ENCODE assay signal across 8 cellular contexts in the genomic region with DNA sequence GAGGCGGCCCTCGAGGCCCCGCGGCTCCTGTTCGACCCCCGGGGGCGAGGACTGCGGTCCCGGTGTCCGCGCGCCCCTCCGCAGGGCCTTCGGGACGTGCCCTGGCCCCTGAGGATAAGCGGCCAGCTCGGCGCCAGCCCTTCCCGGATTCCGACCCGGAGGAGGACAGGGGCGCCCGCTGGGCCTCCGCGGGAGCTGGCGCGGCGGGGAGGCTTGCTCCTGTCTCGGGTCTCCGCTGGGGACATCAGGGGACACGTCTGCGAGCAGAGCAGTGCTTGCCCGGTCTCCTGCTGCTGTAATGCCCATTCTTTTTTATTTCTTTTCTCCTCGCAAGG. TPM values are rescaled to one million over a fixed set of nuclear protein-coding genes. Genes with fewer than 3 reads are reported as not detected.
DNase-seq lines count a peak whose midpoint lies in the region; ATAC-seq and TF ChIP-seq lines count a peak whose summit lies in the region.

No MANE protein-coding gene starts in this region.

- no peak for TF ChIP-seq EP300 in SK-N-SH (IDR thresholded peaks at IDR 0.05; ENCODE audit: borderline replicate concordance in 1 of 2, low read depth in 1 of 2, low read length in 1 of 2)

- H3K4me3 Mint-ChIP-seq in MCF 10A (ENCODE audit: unreplicated experiment), result peak overlapping the region; percentile 80

- no peaks in the 10 kb centered on the region for H3K36me3 ChIP-seq in SK-N-SH (replicated peaks in 1 of 2; ENCODE audit: control insufficient read depth in 1 of 2, insufficient read depth in 2 of 2, low read length in 1 of 2)

- no peaks in the 10 kb centered on the region for H3K9me3 ChIP-seq in SK-N-SH

- CTCF ChIA-PET in SK-N-SH (lab: Yijun Ruan, JAX) (interaction anchor here (0.7 to 3.0 kb wide), 22 partner anchors 8 to 470 kb away, joined by 3 to 25 read pairs (median 7); partner anchors contain the start of gene HSPH1), MCF 10A (lab: Yijun Ruan, JAX) (interaction anchor here (0.6 to 2.0 kb wide), 11 partner anchors 9 to 1400 kb away, joined by 3 to 10 read pairs (median 4); no protein-coding TSS in a partner anchor)

- H3K4me1 Mint-ChIP-seq in MCF 10A (ENCODE audit: insufficient read depth, unreplicated experiment), result peaks cover 31% of the 10 kb centered on the region

- H3K79me2 ChIP-seq in SK-N-SH (ENCODE audit: insufficient read depth), result peaks cover 22% of the 10 kb centered on the region

- under 1% methylated on average over 16 of the region's 34 CpGs for WGBS in SK-N-SH (ENCODE audit: low lambda C conversion rate)

- H3K36me3 Mint-ChIP-seq in MCF 10A (ENCODE audit: insufficient read depth, unreplicated experiment), result no peaks in the 10 kb centered on the region

- intact Hi-C loops in MCF 10A (cut with micrococcal nuclease), result loop anchor here (1.0 kb wide), 1 partner anchor 39 kb away; the partner anchor contains the start of gene HSPH1

- peak overlapping the region; percentile 76 for H3K4me2 ChIP-seq in SK-N-SH

- H3K27ac ChIP-seq in SK-N-SH (ENCODE audit: low read depth in 2 of 2, low read length in 1 of 2), result peak overlapping the region; percentile 82 to 93

- POLR2A ChIA-PET in SK-N-SH (lab: Yijun Ruan, JAX) (interaction anchor here (0.7 to 1.3 kb wide), 2 partner anchors 9 to 1319 kb away, joined by 3 to 5 read pairs; no protein-coding TSS in a partner anchor), MCF 10A (lab: Yijun Ruan, JAX) (interaction anchor here (0.6 to 4.8 kb wide), 9 partner anchors 8 to 602 kb away, joined by 3 to 37 read pairs (median 3); partner anchors contain the start of gene HSPH1)

- H3K9ac ChIP-seq in SK-N-SH, result peak overlapping the region; percentile 91

- no TSS peak for BruUV-seq in MCF 10A (replicated peaks; lab: Mats Ljungman, UMichigan)

- no peak for TF ChIP-seq CTCF in AG09309 (IDR thresholded peaks at IDR 0.05; ENCODE audit: control insufficient read depth, insufficient read depth, low read depth, low read length, missing control alignments)
- TF ChIP-seq CTCF in SK-N-SH (IDR thresholded peaks at IDR 0.05), result no peak
- no peak for TF ChIP-seq CTCF in MCF 10A (IDR thresholded peaks at IDR 0.05; ENCODE audit: unreplicated experiment)

- ATAC-seq in GM19043 (IDR thresholded peaks at IDR 0.05; ENCODE audit: low read depth, unreplicated experiment), result peak; percentile 17
- peak; percentile 13 for ATAC-seq in HG03342 (IDR thresholded peaks at IDR 0.05; ENCODE audit: unreplicated experiment)

- H4K20me1 ChIP-seq in SK-N-SH (ENCODE audit: insufficient read depth), result no peaks in the 10 kb centered on the region

- H3K27me3 Mint-ChIP-seq in MCF 10A (ENCODE audit: insufficient read depth, unreplicated experiment), result no peaks in the 10 kb centered on the region

- H2AFZ ChIP-seq in SK-N-SH (ENCODE audit: low read depth), result peak overlapping the region; percentile 70; the same call in 1 of the 2 replicates

- DNase-seq in AG09309 (ENCODE audit: low read depth), result no peak
- no peak for DNase-seq in SK-N-SH
- no peak for DNase-seq in MCF 10A (ENCODE audit: unreplicated experiment)
- peak; percentile 56 for DNase-seq in kidney tubule cell (ENCODE audit: low spot score)
- peak; percentile 32 for DNase-seq in stimulated activated CD4-positive, alpha-beta T cell treated with anti-CD3 and anti-CD28 coated beads, Interleukin-4, amount 100 ng/mL, for 1 hour
- DNase-seq in NCI-H1694 treated with DMSO at 0.1 percent for 48 hours (lab: John Stamatoyannopoulos, UW), result no peak

- peak overlapping the region; percentile 61 for H3K4me3 ChIP-seq in AG09309 (ENCODE audit: control insufficient read depth, low read depth, low read length)
- H3K4me3 ChIP-seq in SK-N-SH (ENCODE audit: low read depth in 2 of 2, low read length in 1 of 2), result peak overlapping the region; percentile 76 to 84

- H3K27ac Mint-ChIP-seq in MCF 10A (ENCODE audit: low read depth, unreplicated experiment), result no peak overlapping the region

- peaks cover 11 to 14% of the 10 kb centered on the region in 2 experiments; a peak in 3 of 4 replicates for H3K4me1 ChIP-seq in SK-N-SH (ENCODE audit: control insufficient read depth in 1 of 2, insufficient read depth in 2 of 2, low read depth in 1 of 2, low read length in 1 of 2)

- no peak for TF ChIP-seq RAD21 in SK-N-SH (IDR thresholded peaks at IDR 0.05; ENCODE audit: low read length)

- no peaks in the 10 kb centered on the region for H3K9me3 Mint-ChIP-seq in MCF 10A (ENCODE audit: unreplicated experiment)

- H3K27me3 ChIP-seq in SK-N-SH (ENCODE audit: insufficient read depth), result no peaks in the 10 kb centered on the region

- H3F3A ChIP-seq in SK-N-SH (replicated peaks; ENCODE audit: insufficient read depth), result peaks cover 11% of the 10 kb centered on the region

- H3K9me2 ChIP-seq in SK-N-SH, result no peaks in the 10 kb centered on the region

TF ChIP-seq in SK-N-SH, 30 proteins besides CTCF, POLR2A, EP300 and RAD21:
- TF ChIP-seq NFIC (IDR thresholded peaks at IDR 0.05; ENCODE audit: borderline replicate concordance) (no peak), RXRA (IDR thresholded peaks at IDR 0.05; ENCODE audit: borderline replicate concordance, low read depth) (no peak), POLR2AphosphoS5 (IDR thresholded peaks at IDR 0.05; ENCODE audit: low read depth, low read length) (no peak), TCF12 (IDR thresholded peaks at IDR 0.05) (no peak), FOXJ3 (CRISPR knock-in tag; IDR thresholded peaks at IDR 0.05) (no peak), SMC3 (IDR thresholded peaks at IDR 0.05; ENCODE audit: low read depth, low read length) (no peak), FOSL2 (IDR thresholded peaks at IDR 0.05; ENCODE audit: borderline replicate concordance, low read depth) (no peak), ELF1 (IDR thresholded peaks at IDR 0.05) (no peak), JUND (IDR thresholded peaks at IDR 0.05) (no peak), CHD2 (IDR thresholded peaks at IDR 0.05; ENCODE audit: low read length, partially characterized antibody) (no peak)
- TF ChIP-seq, protein P1, sequence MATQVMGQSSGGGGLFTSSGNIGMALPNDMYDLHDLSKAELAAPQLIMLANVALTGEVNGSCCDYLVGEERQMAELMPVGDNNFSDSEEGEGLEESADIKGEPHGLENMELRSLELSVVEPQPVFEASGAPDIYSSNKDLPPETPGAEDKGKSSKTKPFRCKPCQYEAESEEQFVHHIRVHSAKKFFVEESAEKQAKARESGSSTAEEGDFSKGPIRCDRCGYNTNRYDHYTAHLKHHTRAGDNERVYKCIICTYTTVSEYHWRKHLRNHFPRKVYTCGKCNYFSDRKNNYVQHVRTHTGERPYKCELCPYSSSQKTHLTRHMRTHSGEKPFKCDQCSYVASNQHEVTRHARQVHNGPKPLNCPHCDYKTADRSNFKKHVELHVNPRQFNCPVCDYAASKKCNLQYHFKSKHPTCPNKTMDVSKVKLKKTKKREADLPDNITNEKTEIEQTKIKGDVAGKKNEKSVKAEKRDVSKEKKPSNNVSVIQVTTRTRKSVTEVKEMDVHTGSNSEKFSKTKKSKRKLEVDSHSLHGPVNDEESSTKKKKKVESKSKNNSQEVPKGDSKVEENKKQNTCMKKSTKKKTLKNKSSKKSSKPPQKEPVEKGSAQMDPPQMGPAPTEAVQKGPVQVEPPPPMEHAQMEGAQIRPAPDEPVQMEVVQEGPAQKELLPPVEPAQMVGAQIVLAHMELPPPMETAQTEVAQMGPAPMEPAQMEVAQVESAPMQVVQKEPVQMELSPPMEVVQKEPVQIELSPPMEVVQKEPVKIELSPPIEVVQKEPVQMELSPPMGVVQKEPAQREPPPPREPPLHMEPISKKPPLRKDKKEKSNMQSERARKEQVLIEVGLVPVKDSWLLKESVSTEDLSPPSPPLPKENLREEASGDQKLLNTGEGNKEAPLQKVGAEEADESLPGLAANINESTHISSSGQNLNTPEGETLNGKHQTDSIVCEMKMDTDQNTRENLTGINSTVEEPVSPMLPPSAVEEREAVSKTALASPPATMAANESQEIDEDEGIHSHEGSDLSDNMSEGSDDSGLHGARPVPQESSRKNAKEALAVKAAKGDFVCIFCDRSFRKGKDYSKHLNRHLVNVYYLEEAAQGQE (IDR thresholded peaks at IDR 0.05; ENCODE audit: low read depth, low read length), result no peak

RNA-seq across cellular contexts. Expression of gene B3GLCT, which starts 0.8 kb away (rescaled TPM):
- polyA plus RNA-seq in SK-N-SH (2012; rRNA removed), result 2.4 and 2.8 TPM in 2 replicates
- polyA plus RNA-seq in SK-N-SH (2012; cell fraction: cytosol; rRNA removed), result 3.6 and 3.9 TPM in 2 replicates
- 1.0 and 2.0 TPM in 2 replicates for polyA plus RNA-seq in SK-N-SH (2012; cell fraction: nucleus; rRNA removed)
- 1.7 and 1.9 TPM in 2 replicates for total RNA-seq in MCF 10A (2022)

RNA-seq across cellular contexts. Expression of gene HSPH1, which starts 38.9 kb away (rescaled TPM):
- polyA plus RNA-seq in SK-N-SH (2012; rRNA removed), result 30.4 and 32.8 TPM in 2 replicates
- polyA plus RNA-seq in SK-N-SH (2012; cell fraction: cytosol; rRNA removed), result 36.7 and 50.8 TPM in 2 replicates
- 35.3 and 53.9 TPM in 2 replicates for polyA plus RNA-seq in SK-N-SH (2012; cell fraction: nucleus; rRNA removed)
- 67.8 and 71.8 TPM in 2 replicates for total RNA-seq in MCF 10A (2022)

Comparison
In these comparisons a context has a peak if more than half of its experiments do, and no peak if none do; other contexts are left out.
1. DNase-seq: peak in kidney tubule cell (single experiment) and stimulated activated CD4-positive, alpha-beta T cell treated with anti-CD3 and anti-CD28 coated beads, Interleukin-4, amount 100 ng/mL, for 1 hour (single experiment); none in AG09309 (single experiment), SK-N-SH (single experiment), MCF 10A (single experiment) and NCI-H1694 treated with DMSO at 0.1 percent for 48 hours (single experiment).